ENCODE assay signal across 36 cellular contexts in the genomic region with DNA sequence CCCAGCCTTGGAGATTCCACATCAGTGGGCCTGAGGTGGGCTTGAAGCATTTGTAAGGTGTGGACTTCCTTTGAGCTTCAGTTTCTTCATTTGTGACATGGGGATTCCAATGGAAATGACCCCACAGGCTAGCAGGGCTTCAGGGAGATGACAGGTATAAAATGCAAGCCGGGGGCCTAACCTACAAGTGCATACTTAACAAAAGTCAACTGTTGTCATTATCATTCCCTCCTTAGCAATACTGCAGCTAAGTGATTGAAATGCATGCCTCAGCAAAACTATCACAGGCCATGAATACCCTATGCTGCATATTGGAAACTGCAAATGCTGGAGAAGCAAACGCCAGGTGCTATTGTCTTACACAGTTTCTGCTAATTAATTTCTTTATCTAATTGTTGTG. TPM values are rescaled to one million over a fixed set of nuclear protein-coding genes. Genes with fewer than 3 reads are reported as not detected.
"Had no signal": no experiment of that assay in that cellular context is flagged by ENCODE, and none has a peak within 500 bp of the region (broad histone marks: within the 10 kb centered on the region; RNA-seq: fewer than 3 reads in every experiment).

No MANE protein-coding gene starts in this region.

- H3K4me3 Mint-ChIP-seq: activated CD4-positive, alpha-beta T cell treated with anti-CD3 and anti-CD28 coated beads, Interleukin-2, amount 10 ng/mL, durations not matched to agents 24 days and 14 days; activated CD8-positive, alpha-beta T cell treated with anti-CD3 and anti-CD28 coated beads for 36 hours; activated naive CD8-positive, alpha-beta T cell treated with anti-CD3 and anti-CD28 coated beads for 36 hours; activated T-cell treated with anti-CD3 and anti-CD28 coated beads, Interleukin-2, amount 50 U/mL, for 72 hours; activated T-helper 17 cell treated with anti-CD3 and anti-CD28 coated beads, Interleukin-2, amount 50 U/mL, for 72 hours had no signal

- H3K4me1 Mint-ChIP-seq: activated T-helper 17 cell treated with anti-CD3 and anti-CD28 coated beads, Interleukin-2, amount 50 U/mL, for 72 hours had no signal

- FAIRE-seq: RCC 7860 had no signal

- H3K27ac ChIP-seq: brain microvascular endothelial cell, PC-9, RWPE1, VCaP had no signal

- ATAC-seq: activated CD8-positive, alpha-beta T cell treated with anti-CD3 and anti-CD28 coated beads for 36 hours; activated T-cell treated with anti-CD3 and anti-CD28 coated beads, Interleukin-2, amount 50 U/mL, for 72 hours; activated T-helper 17 cell treated with anti-CD3 and anti-CD28 coated beads, Interleukin-2, amount 50 U/mL, for 72 hours; Right ventricle myocardium inferior had no signal

- H3K36me3 ChIP-seq: brain microvascular endothelial cell had no signal

- H3K27ac Mint-ChIP-seq: activated CD4-positive, alpha-beta T cell treated with anti-CD3 and anti-CD28 coated beads, Interleukin-2, amount 10 ng/mL, durations not matched to agents 24 days and 14 days; activated CD8-positive, alpha-beta T cell treated with anti-CD3 and anti-CD28 coated beads for 36 hours; activated naive CD8-positive, alpha-beta T cell treated with anti-CD3 and anti-CD28 coated beads for 36 hours; activated T-cell treated with anti-CD3 and anti-CD28 coated beads, Interleukin-2, amount 50 U/mL, for 72 hours; activated T-helper 17 cell treated with anti-CD3 and anti-CD28 coated beads, Interleukin-2, amount 50 U/mL, for 72 hours had no signal

- H3K27me3 ChIP-seq: brain microvascular endothelial cell had no signal

- H3K4me2 ChIP-seq: PC-9 had no signal

- H3K27me3 Mint-ChIP-seq: activated CD8-positive, alpha-beta T cell treated with anti-CD3 and anti-CD28 coated beads for 36 hours had no signal

- H3K9me3 Mint-ChIP-seq: activated T-helper 17 cell treated with anti-CD3 and anti-CD28 coated beads, Interleukin-2, amount 50 U/mL, for 72 hours had no signal

- DNase-seq: activated CD4-positive, alpha-beta T cell treated with anti-CD3 and anti-CD28 coated beads, Interleukin-2, amount 10 ng/mL, durations not matched to agents 24 days and 14 days; activated CD4-positive, alpha-beta T cell treated with anti-CD3 and anti-CD28 coated beads, Interleukin-2, amount 50 U/mL, for 4 hours; activated CD8-positive, alpha-beta T cell treated with anti-CD3 and anti-CD28 coated beads for 36 hours; activated effector memory CD4-positive, alpha-beta T cell treated with anti-CD3 and anti-CD28 coated beads, Interleukin-2, amount 50 U/mL, for 16 hours; activated naive CD4-positive, alpha-beta T cell; activated naive CD4-positive, alpha-beta T cell treated with anti-CD3 and anti-CD28 coated beads, Interleukin-2, amount 50 U/mL, for 16 hours; activated naive CD8-positive, alpha-beta T cell treated with anti-CD3 and anti-CD28 coated beads for 36 hours; activated T-cell treated with anti-CD3 and anti-CD28 coated beads, Interleukin-2, amount 50 U/mL, for 1 hour; activated T-cell treated with anti-CD3 and anti-CD28 coated beads, Interleukin-2, amount 50 U/mL, for 72 hours; amniotic stem cell; aorta; brain microvascular endothelial cell; central memory CD4-positive, alpha-beta T cell; MM.1S; NCI-H1105 treated with DMSO at 0.1 percent for 48 hours; NCI-H1436; NCI-H1694; NCI-H2029; NCI-H345; NCI-H524 treated with DMSO at 0.1 percent for 48 hours; NK-92 treated with Interleukin-12 subunit alpha and Interleukin-12 subunit beta, amount 100 ng/mL, for 24 hours; PC-9; SIG-M5; SW 1271; T-helper 1 cell; T-helper 2 cell; T-helper 9 cell had no signal

- H3K4me3 ChIP-seq: PC-9 had no signal

RNA-seq across cellular contexts. Expression of a gene that starts 19.8 kb away (rescaled TPM):
- total RNA-seq: LHCN-M2, NCI-H460, PC-9 had no signal

RNA-seq across cellular contexts. Expression of a gene that starts 33.5 kb away (rescaled TPM):
- total RNA-seq: LHCN-M2, NCI-H460, OCI-LY7, PC-9, Right ventricle myocardium inferior had no signal

RNA-seq across cellular contexts. Expression of a gene that starts 59.4 kb away (rescaled TPM):
- total RNA-seq: activated CD4-positive, alpha-beta T cell treated with anti-CD3 and anti-CD28 coated beads, Interleukin-2, amount 10 ng/mL, durations not matched to agents 24 days and 14 days; activated CD8-positive, alpha-beta T cell treated with anti-CD3 and anti-CD28 coated beads for 36 hours; activated naive CD8-positive, alpha-beta T cell treated with anti-CD3 and anti-CD28 coated beads for 36 hours; activated T-helper 17 cell treated with anti-CD3 and anti-CD28 coated beads, Interleukin-2, amount 50 U/mL, for 72 hours; cerebellum; LHCN-M2; NCI-H460; OCI-LY7; PC-9 had no signal
